29 cellular contexts compared by ENCODE assay signal in genomic region chr1:241136401-241136800, GRCh38.
"Had no signal": no experiment of that assay in that cellular context is flagged by ENCODE, and none has a peak within 500 bp of the region (broad histone marks: within the 10 kb centered on the region; RNA-seq: fewer than 3 reads in every experiment).

No MANE protein-coding gene starts in this region.

- H3K27ac Mint-ChIP-seq: dendritic cell treated with granulocyte-macrophage colony-stimulating factor and Interleukin-4, amounts not matched to agents 40 ng/mL and 50 ng/mL, for 4 days; effector memory CD8-positive, alpha-beta T cell; endodermal cell had no signal

- H3K27me3 ChIP-seq: colonic mucosa, dorsolateral prefrontal cortex, esophagus squamous epithelium, foreskin keratinocyte, gastrocnemius medialis, gastroesophageal sphincter, heart left ventricle had no signal

- H3K4me3 ChIP-seq: colonic mucosa, coronary artery, dorsolateral prefrontal cortex, esophagus muscularis mucosa, esophagus squamous epithelium, gastrocnemius medialis, gastroesophageal sphincter, heart left ventricle, heart right ventricle had no signal

- H3K4me1 ChIP-seq: colonic mucosa, esophagus muscularis mucosa, esophagus squamous epithelium, foreskin keratinocyte, gastrocnemius medialis, gastroesophageal sphincter, heart left ventricle, heart right ventricle had no signal

- DNase-seq: colonic mucosa; cortex of kidney; dermis blood vessel endothelial cell; dorsolateral prefrontal cortex; effector CD4-positive, alpha-beta T cell; effector CD8-positive, alpha-beta T cell; effector memory CD4-positive, alpha-beta T cell; effector memory CD8-positive, alpha-beta T cell; endodermal cell; erythroblast; esophagus squamous epithelium; foreskin fibroblast; foreskin keratinocyte; foreskin melanocyte; gastrocnemius medialis; glutamatergic neuron; head of caudate nucleus; heart left ventricle; heart right ventricle had no signal

- H3K9me3 ChIP-seq: colonic mucosa, esophagus muscularis mucosa, esophagus squamous epithelium, gastrocnemius medialis, gastroesophageal sphincter had no signal

- H3K27ac ChIP-seq: colonic mucosa, coronary artery, dorsolateral prefrontal cortex, epithelial cell of prostate, esophagus muscularis mucosa, esophagus squamous epithelium, foreskin keratinocyte, gastrocnemius medialis, gastroesophageal sphincter, heart left ventricle, heart right ventricle had no signal

- H3K4me1 Mint-ChIP-seq: endodermal cell had no signal

- H3K27me3 Mint-ChIP-seq: dendritic cell treated with granulocyte-macrophage colony-stimulating factor and Interleukin-4, amounts not matched to agents 40 ng/mL and 50 ng/mL, for 4 days; effector memory CD8-positive, alpha-beta T cell had no signal

- H3K36me3 ChIP-seq: colonic mucosa, esophagus muscularis mucosa, esophagus squamous epithelium, gastrocnemius medialis, gastroesophageal sphincter, heart left ventricle, heart right ventricle had no signal

- FAIRE-seq: colon, endometrium, endothelial cell of umbilical vein, frontal cortex had no signal

- ATAC-seq: effector memory CD8-positive, alpha-beta T cell; esophagus mucosa; foreskin keratinocyte; gastrocnemius medialis; gastroesophageal sphincter; heart left ventricle; heart right ventricle had no signal

- H3K4me3 Mint-ChIP-seq: dendritic cell treated with granulocyte-macrophage colony-stimulating factor and Interleukin-4, amounts not matched to agents 40 ng/mL and 50 ng/mL, for 4 days; effector memory CD8-positive, alpha-beta T cell; endodermal cell had no signal
